ENCODE assay signal across 12 cellular contexts in genomic region chr22:35900483-35901168, GRCh38.
A peak's percentile ranks its signal among the peaks of the same experiment; 100 is the strongest.
DNase-seq lines count a peak whose midpoint lies in the region; ATAC-seq and TF ChIP-seq lines count a peak whose summit lies in the region.
"Had no signal": no experiment of that assay in that cellular context is flagged by ENCODE, and none has a peak within 500 bp of the region (broad histone marks: within the 10 kb centered on the region; RNA-seq: fewer than 3 reads in every experiment).

No MANE protein-coding gene starts in this region.

- TF ChIP-seq CTCF in AG10803 (conservative IDR thresholded peaks at IDR 0.05; ENCODE audit: low read length) = no peak

- peak overlapping the region; percentile 54 for H3K9ac ChIP-seq in GM23248

- H3K27ac Mint-ChIP-seq in activated CD8-positive, alpha-beta memory T cell treated with anti-CD3 and anti-CD28 coated beads, Interleukin-2, amount 10 ng/mL, durations not matched to agents 7 days and 5 days = no peak overlapping the region

- no peaks in the 10 kb centered on the region for H3K36me3 Mint-ChIP-seq in activated T-cell treated with anti-CD3 and anti-CD28 coated beads, Interleukin-2, amount 50 U/mL, for 4 hours (ENCODE audit: insufficient read depth)
- H3K36me3 Mint-ChIP-seq in activated CD8-positive, alpha-beta memory T cell treated with anti-CD3 and anti-CD28 coated beads, Interleukin-2, amount 10 ng/mL, durations not matched to agents 7 days and 5 days = no peaks in the 10 kb centered on the region

- no peaks in the 10 kb centered on the region for H3K9me2 ChIP-seq in GM23248 (ENCODE audit: insufficient read depth)

- H3K27me3 Mint-ChIP-seq in activated T-cell treated with anti-CD3 and anti-CD28 coated beads, Interleukin-2, amount 50 U/mL, for 4 hours (ENCODE audit: low read depth) = peaks cover 8% of the 10 kb centered on the region
- H3K27me3 Mint-ChIP-seq in activated CD8-positive, alpha-beta memory T cell treated with anti-CD3 and anti-CD28 coated beads, Interleukin-2, amount 10 ng/mL, durations not matched to agents 7 days and 5 days = peaks cover 24% of the 10 kb centered on the region

- peak overlapping the region; percentile 65 for H3K4me2 ChIP-seq in GM23248 (ENCODE audit: unreplicated experiment)

- 47 to 51% methylated on average over 5 of the region's 5 CpGs for WGBS in GM23248 (ENCODE audit: low coverage in 1 of 2, low lambda C conversion rate in 2 of 2, missing lambda C conversion rate in 2 of 2), 2 experiments

- H4K20me1 ChIP-seq in GM23248 (ENCODE audit: insufficient read depth) = peaks cover 4% of the 10 kb centered on the region; the same call in 1 of the 2 replicates

- no peaks in the 10 kb centered on the region for H3K36me3 ChIP-seq in GM23248 (ENCODE audit: low read depth)
- H3K36me3 ChIP-seq: tibial artery had no signal

- ATAC-seq in activated T-cell treated with anti-CD3 and anti-CD28 coated beads, Interleukin-2, amount 50 U/mL, for 4 hours = peak; percentile 88 to 89
- no peak for ATAC-seq in activated CD8-positive, alpha-beta memory T cell treated with anti-CD3 and anti-CD28 coated beads, Interleukin-2, amount 10 ng/mL, durations not matched to agents 7 days and 5 days
- ATAC-seq in HG02840 (IDR thresholded peaks at IDR 0.05; ENCODE audit: low FRiP score, unreplicated experiment) = no peak

- H3K27ac ChIP-seq in GM23248 = peak overlapping the region; percentile 85
- H3K27ac ChIP-seq: tibial artery had no signal

- peaks cover 33% of the 10 kb centered on the region for H3K4me1 ChIP-seq in GM23248 (ENCODE audit: insufficient read depth)

- in situ Hi-C loops in GM23248 (cut with MboI) = no loop called here

- DNase-seq in AG10803 (ENCODE audit: low read depth) (peak; percentile 55), GM23248 (peak; percentile 77), iPS-NIHi7 (ENCODE audit: extremely low spot score) (peak; percentile 27), HUDEP-2 (lab: John Stamatoyannopoulos, UW; ENCODE audit: unreplicated experiment in 76 of 76) (no peak), pons (ENCODE audit: low spot score) (no peak)
- DNase-seq in activated T-cell treated with anti-CD3 and anti-CD28 coated beads, Interleukin-2, amount 50 U/mL, for 4 hours = no peak
- DNase-seq in activated CD8-positive, alpha-beta memory T cell treated with anti-CD3 and anti-CD28 coated beads, Interleukin-2, amount 10 ng/mL, durations not matched to agents 7 days and 5 days = no peak
- DNase-seq: activated CD4-positive, alpha-beta T cell treated with anti-CD3 and anti-CD28 coated beads for 4 hours; NCI-H1048; retina; tibial artery had no signal

- CTCF ChIA-PET in activated CD8-positive, alpha-beta memory T cell treated with anti-CD3 and anti-CD28 coated beads, Interleukin-2, amount 10 ng/mL, durations not matched to agents 7 days and 5 days (lab: Charles Lee) = no interaction called here

- no peak overlapping the region for H2AFZ ChIP-seq in GM23248

- H3K4me1 Mint-ChIP-seq in activated T-cell treated with anti-CD3 and anti-CD28 coated beads, Interleukin-2, amount 50 U/mL, for 4 hours (ENCODE audit: low read depth) = peaks cover 22% of the 10 kb centered on the region
- H3K4me1 Mint-ChIP-seq in activated CD8-positive, alpha-beta memory T cell treated with anti-CD3 and anti-CD28 coated beads, Interleukin-2, amount 10 ng/mL, durations not matched to agents 7 days and 5 days = peaks cover 13% of the 10 kb centered on the region

- no peaks in the 10 kb centered on the region for H3K9me3 ChIP-seq in GM23248 (ENCODE audit: low read depth)
- H3K9me3 ChIP-seq: tibial artery had no signal

- H3F3A ChIP-seq in GM23248 (ENCODE audit: insufficient read depth) = peaks cover 32% of the 10 kb centered on the region

- H3K27me3 ChIP-seq in GM23248 (replicated peaks; ENCODE audit: insufficient read depth) = no peaks in the 10 kb centered on the region
- H3K27me3 ChIP-seq: tibial artery had no signal

- H3K79me2 ChIP-seq in GM23248 (ENCODE audit: insufficient read depth) = peaks cover 97% of the 10 kb centered on the region

- H3K9me3 Mint-ChIP-seq in activated T-cell treated with anti-CD3 and anti-CD28 coated beads, Interleukin-2, amount 50 U/mL, for 4 hours = no peaks in the 10 kb centered on the region
- H3K9me3 Mint-ChIP-seq in activated CD8-positive, alpha-beta memory T cell treated with anti-CD3 and anti-CD28 coated beads, Interleukin-2, amount 10 ng/mL, durations not matched to agents 7 days and 5 days (ENCODE audit: low read depth) = no peaks in the 10 kb centered on the region

- no peak overlapping the region for H3K4me3 Mint-ChIP-seq in activated T-cell treated with anti-CD3 and anti-CD28 coated beads, Interleukin-2, amount 50 U/mL, for 4 hours
- H3K4me3 Mint-ChIP-seq in activated CD8-positive, alpha-beta memory T cell treated with anti-CD3 and anti-CD28 coated beads, Interleukin-2, amount 10 ng/mL, durations not matched to agents 7 days and 5 days = no peak overlapping the region

- H3K4me3 ChIP-seq in AG10803 (ENCODE audit: low read length) (no peak overlapping the region), GM23248 (no peak overlapping the region)
- H3K4me3 ChIP-seq: tibial artery had no signal

Comparison
In these comparisons a context has a peak if more than half of its experiments do, and no peak if none do; other contexts are left out.
1. DNase-seq: peak in AG10803 (single experiment), GM23248 (single experiment) and iPS-NIHi7 (single experiment); none in activated T-cell treated with anti-CD3 and anti-CD28 coated beads, Interleukin-2, amount 50 U/mL, for 4 hours (single experiment), HUDEP-2 (0 of 76), activated CD8-positive, alpha-beta memory T cell treated with anti-CD3 and anti-CD28 coated beads, Interleukin-2, amount 10 ng/mL, durations not matched to agents 7 days and 5 days (single experiment) and pons (single experiment).
2. ATAC-seq: peak in activated T-cell treated with anti-CD3 and anti-CD28 coated beads, Interleukin-2, amount 50 U/mL, for 4 hours (2 of 2); none in activated CD8-positive, alpha-beta memory T cell treated with anti-CD3 and anti-CD28 coated beads, Interleukin-2, amount 10 ng/mL, durations not matched to agents 7 days and 5 days (single experiment) and HG02840 (single experiment).